ENCODE assay signal across 8 cellular contexts in genomic region chr15:25710184-25710583, GRCh38.
DNase-seq lines count a peak whose midpoint lies in the region; ATAC-seq, FAIRE-seq and TF ChIP-seq lines count a peak whose summit lies in the region.

No MANE protein-coding gene starts in this region.

- no peak for FAIRE-seq in H1 (lab: Jason Lieb, UNC)

- no peak overlapping the region for H2BK120ac ChIP-seq in H1 (replicated peaks; ENCODE audit: low read depth, low read length)
- no peak overlapping the region for H2BK120ac ChIP-seq in neuronal stem cell (ENCODE audit: low read depth, low read length)

- H3K56ac ChIP-seq in H1 (replicated peaks; ENCODE audit: insufficient read length, low read depth, low read length) = no peak overlapping the region

- H3K14ac ChIP-seq in H1 (ENCODE audit: insufficient read length) (no peak overlapping the region), neuronal stem cell (ENCODE audit: low read length) (no peak overlapping the region)

- H3K23ac ChIP-seq in H1 (ENCODE audit: insufficient read length) (no peak overlapping the region), neuronal stem cell (ENCODE audit: low read depth, low read length, poor library complexity) (peak overlapping the region; percentile 49)

- no peak overlapping the region for H3K4ac ChIP-seq in H1 (replicated peaks; ENCODE audit: insufficient read length, low read depth, low read length)
- no peak overlapping the region for H3K4ac ChIP-seq in neuronal stem cell (ENCODE audit: low read length)

- H3K9me3 ChIP-seq in H1 (ENCODE audit: insufficient read depth in 2 of 2, low read depth in 1 of 2, low read length in 1 of 2) = no peaks in the 10 kb centered on the region
- H3K9me3 ChIP-seq in neuronal stem cell (replicated peaks in 1 of 2; ENCODE audit: control insufficient read depth in 2 of 2, insufficient read depth in 1 of 2, low read depth in 1 of 2, low read length in 2 of 2) = no peaks in the 10 kb centered on the region

- CTCF ChIA-PET in H1 (lab: Charles Lee; ENCODE audit: partially characterized antibody) = interaction anchor here (0.5 to 2.8 kb wide), 42 partner anchors 8 to 1815 kb away, joined by 3 to 16 read pairs (median 4); no protein-coding TSS in a partner anchor

- no peak overlapping the region for H2BK5ac ChIP-seq in H1 (ENCODE audit: low read depth, low read length)
- no peak overlapping the region for H2BK5ac ChIP-seq in neuronal stem cell (ENCODE audit: low read length)

- WGBS in H1 (ENCODE audit: extremely low coverage in 1 of 2, insufficient coverage in 1 of 2, insufficient read length in 1 of 2, insufficient replicate concordance in 2 of 2, low coverage in 1 of 2, low lambda C conversion rate in 2 of 2, missing lambda C conversion rate in 1 of 2), 2 experiments = 53% methylated on average over 9 of the region's 10 CpGs; no CpG with 5 or more reads in 1 of the 2 experiments
- whole genome bisulfite sequencing in neuronal stem cell (ENCODE audit: extremely low coverage in 2 of 2, insufficient read length in 2 of 2, insufficient replicate concordance in 1 of 2), 2 donors = no CpG with 5 or more reads among the region's 10 CpGs

- H2BK20ac ChIP-seq in H1 (ENCODE audit: low read length) = no peak overlapping the region

- H3K79me2 ChIP-seq in H1 (ENCODE audit: control insufficient read depth in 1 of 2, insufficient read depth in 2 of 2, low read length in 2 of 2) = no peaks in the 10 kb centered on the region

- H3K36me3 ChIP-seq in H1 (ENCODE audit: control insufficient read depth in 2 of 4, insufficient read depth in 4 of 4, low read length in 3 of 4) (no peaks in the 10 kb centered on the region), neuronal stem cell (replicated peaks in 1 of 2; ENCODE audit: control insufficient read depth in 2 of 2, insufficient read depth in 2 of 2, low read length in 2 of 2) (no peaks in the 10 kb centered on the region)

- H3K4me3 ChIP-seq in H1 (ENCODE audit: extremely low read depth in 1 of 4, insufficient read depth in 2 of 4, low read depth in 3 of 4, low read length in 4 of 4) (no peak overlapping the region), neuronal stem cell (ENCODE audit: low read length in 2 of 2) (no peak overlapping the region)

- H2BK12ac ChIP-seq in H1 (ENCODE audit: low read depth, low read length) (no peak overlapping the region; the same call in 1 of the 2 replicates), neuronal stem cell (ENCODE audit: low read length) (peak overlapping the region; percentile 59)

- H4K20me1 ChIP-seq in H1 (replicated peaks in 1 of 2; ENCODE audit: control insufficient read depth in 1 of 2, insufficient read depth in 2 of 2, low read length in 2 of 2) = no peaks in the 10 kb centered on the region

- H2BK15ac ChIP-seq in H1 (ENCODE audit: low read length) (no peak overlapping the region), neuronal stem cell (ENCODE audit: low read length) (no peak overlapping the region)

- TF ChIP-seq RAD21 in H1 (IDR thresholded peaks at IDR 0.05 in 1 of 2, conservative IDR thresholded peaks at IDR 0.05 in 1 of 2; ENCODE audit: low read depth in 2 of 2, low read length in 2 of 2) = peak; percentile 62 to 69

- no peaks in the 10 kb centered on the region for H3K23me2 ChIP-seq in H1 (ENCODE audit: low read depth, low read length)

- H2AK5ac ChIP-seq in H1 (ENCODE audit: low read depth, low read length) = no peak overlapping the region
- H2AK5ac ChIP-seq in neuronal stem cell (ENCODE audit: low read depth, low read length) = no peak overlapping the region

- H2AFZ ChIP-seq in H1 (ENCODE audit: low read length) = no peak overlapping the region
- H2AFZ ChIP-seq in neuronal stem cell (ENCODE audit: low read length) = no peak overlapping the region

- peak overlapping the region; percentile 7 for H4K5ac ChIP-seq in H1 (ENCODE audit: insufficient read length, low read depth, low read length)

- no peak overlapping the region for H3K18ac ChIP-seq in H1 (ENCODE audit: extremely low read depth, low read length)
- no peak overlapping the region for H3K18ac ChIP-seq in neuronal stem cell (ENCODE audit: low read length)

- POLR2A ChIA-PET in H1 (lab: Charles Lee; ENCODE audit: partially characterized antibody) = no interaction called here

- H4K8ac ChIP-seq in H1 (ENCODE audit: extremely low read depth, insufficient read depth, low read length) (peak overlapping the region; percentile 80; the same call in 1 of the 2 replicates), neuronal stem cell (ENCODE audit: low read depth, low read length) (no peak overlapping the region)

- H3K27me3 ChIP-seq in H1 (replicated peaks in 1 of 4; ENCODE audit: control insufficient read depth in 3 of 4, extremely low read depth in 1 of 4, insufficient read depth in 3 of 4, low read length in 3 of 4) = no peaks in the 10 kb centered on the region
- H3K27me3 ChIP-seq in neuronal stem cell (ENCODE audit: control insufficient read depth in 3 of 3, insufficient read depth in 3 of 3, low read depth in 1 of 3, low read length in 3 of 3) = no peaks in the 10 kb centered on the region

- H4K91ac ChIP-seq in H1 (replicated peaks; ENCODE audit: insufficient read length, low read length) (no peak overlapping the region), neuronal stem cell (ENCODE audit: low read depth, low read length, poor library complexity) (no peak overlapping the region)

- TF ChIP-seq POLR2A in H1 (IDR thresholded peaks at IDR 0.05; ENCODE audit: control extremely low read depth in 1 of 2, low read depth in 2 of 2, low read length in 2 of 2) = no peak

- H3K4me1 ChIP-seq in H1 (replicated peaks in 1 of 4; ENCODE audit: control insufficient read depth in 3 of 4, insufficient read depth in 4 of 4, low read length in 3 of 4) (peaks cover 0 to 2% (median 0%) of the 10 kb centered on the region in 4 experiments; a peak in 1 of 7 replicates), neuronal stem cell (ENCODE audit: control insufficient read depth in 2 of 2, insufficient read depth in 1 of 2, low read depth in 1 of 2, low read length in 2 of 2) (peaks cover 0 to 1% of the 10 kb centered on the region in 2 donors)

- no peak overlapping the region for H3K4me2 ChIP-seq in H1 (ENCODE audit: insufficient read depth in 1 of 2, low read depth in 2 of 2, low read length in 2 of 2)
- no peak overlapping the region for H3K4me2 ChIP-seq in neuronal stem cell (ENCODE audit: insufficient read depth, low read length, poor library complexity, severe bottlenecking)

- no peak for TF ChIP-seq EP300 in H1 (IDR thresholded peaks at IDR 0.05; ENCODE audit: borderline replicate concordance in 1 of 2, low read depth in 2 of 2, low read length in 2 of 2)

- no peak overlapping the region for H3K27ac ChIP-seq in H1 (ENCODE audit: low read depth, low read length)
- H3K27ac ChIP-seq in neuronal stem cell (replicated peaks; ENCODE audit: low read length) = no peak overlapping the region

- peak; percentile 29 for DNase-seq in CD1c-positive myeloid dendritic cell (ENCODE audit: extremely low spot score)
- peak; percentile 28 to 39 for DNase-seq in activated CD4-positive, alpha-beta T cell treated with anti-CD3 and anti-CD28 coated beads for 24 hours (ENCODE audit: low read depth in 2 of 2)
- DNase-seq in H1 (ENCODE audit: low read depth in 1 of 2, low spot score in 2 of 2) = peak; percentile 34 to 89
- DNase-seq in neuronal stem cell (ENCODE audit: low spot score) = peak; percentile 30
- DNase-seq in NCI-H2196 treated with DMSO at 0.1 percent for 48 hours (lab: John Stamatoyannopoulos, UW; ENCODE audit: unreplicated experiment) = no peak

- H3K79me1 ChIP-seq in H1 (ENCODE audit: low read depth, low read length) = no peaks in the 10 kb centered on the region
- H3K79me1 ChIP-seq in neuronal stem cell (ENCODE audit: low read depth, low read length) = no peaks in the 10 kb centered on the region

- no peak overlapping the region for H3K9ac ChIP-seq in H1 (replicated peaks in 1 of 4; ENCODE audit: extremely low read depth in 1 of 4, low read depth in 3 of 4, low read length in 3 of 4)
- no peak overlapping the region for H3K9ac ChIP-seq in neuronal stem cell (ENCODE audit: low read depth, low read length, poor library complexity)

- ATAC-seq in HG02642 (IDR thresholded peaks at IDR 0.05; ENCODE audit: poor library complexity, unreplicated experiment) (peak; percentile 84), HG03439 (IDR thresholded peaks at IDR 0.05; ENCODE audit: unreplicated experiment) (no peak), HG02678 (IDR thresholded peaks at IDR 0.05; ENCODE audit: unreplicated experiment) (no peak)

- TF ChIP-seq CTCF in H1 (IDR thresholded peaks at IDR 0.05; ENCODE audit: control extremely low read depth in 1 of 3, insufficient read depth in 1 of 3, low read depth in 1 of 3, low read length in 3 of 3) = peak; percentile 76 to 97 (median 89)

TF ChIP-seq in H1, 55 proteins besides CTCF, POLR2A, EP300 and RAD21 (continues in another document):
- no peak for TF ChIP-seq TCF12 (IDR thresholded peaks at IDR 0.05; ENCODE audit: low read depth, low read length)
- TF ChIP-seq, protein P1, sequence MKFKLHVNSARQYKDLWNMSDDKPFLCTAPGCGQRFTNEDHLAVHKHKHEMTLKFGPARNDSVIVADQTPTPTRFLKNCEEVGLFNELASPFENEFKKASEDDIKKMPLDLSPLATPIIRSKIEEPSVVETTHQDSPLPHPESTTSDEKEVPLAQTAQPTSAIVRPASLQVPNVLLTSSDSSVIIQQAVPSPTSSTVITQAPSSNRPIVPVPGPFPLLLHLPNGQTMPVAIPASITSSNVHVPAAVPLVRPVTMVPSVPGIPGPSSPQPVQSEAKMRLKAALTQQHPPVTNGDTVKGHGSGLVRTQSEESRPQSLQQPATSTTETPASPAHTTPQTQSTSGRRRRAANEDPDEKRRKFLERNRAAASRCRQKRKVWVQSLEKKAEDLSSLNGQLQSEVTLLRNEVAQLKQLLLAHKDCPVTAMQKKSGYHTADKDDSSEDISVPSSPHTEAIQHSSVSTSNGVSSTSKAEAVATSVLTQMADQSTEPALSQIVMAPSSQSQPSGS (IDR thresholded peaks at IDR 0.05; ENCODE audit: low read length) = no peak
